Comparison of ENCODE assay signal across 8 cellular contexts in the genomic region with DNA sequence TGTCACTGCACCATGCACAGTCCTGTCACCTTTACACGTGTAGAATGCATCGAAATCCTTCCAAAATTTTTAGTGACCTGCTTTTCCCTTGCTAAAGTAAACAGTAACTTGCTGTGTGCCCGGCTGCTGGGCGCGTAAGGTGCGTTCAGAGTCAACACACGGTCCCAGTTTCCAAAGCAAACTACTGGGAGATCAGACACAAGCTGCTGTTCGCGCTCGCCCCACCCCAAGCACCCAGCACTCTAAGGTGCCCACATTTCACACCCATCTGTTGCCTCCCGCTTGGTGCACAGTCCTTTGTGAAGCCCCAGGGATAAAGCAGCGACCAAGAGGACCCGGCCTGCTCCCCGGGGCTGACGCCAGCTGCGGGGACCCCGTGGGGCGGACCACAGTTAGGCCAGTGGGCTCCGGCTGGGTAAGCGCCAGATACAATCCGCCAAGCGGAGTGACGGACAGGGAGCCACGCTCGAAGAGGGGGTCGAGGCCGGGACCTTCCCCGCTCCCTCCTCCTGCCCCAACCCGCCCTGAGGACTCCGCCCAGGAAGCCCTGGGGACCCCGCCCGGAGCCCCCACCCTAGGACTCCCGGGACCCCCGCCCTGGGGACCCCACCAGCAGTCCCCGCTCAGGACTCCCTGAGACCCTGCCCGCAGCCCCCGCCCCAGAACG. TPM values are rescaled to one million over a fixed set of nuclear protein-coding genes. Genes with fewer than 3 reads are reported as not detected.
DNase-seq lines count a peak whose midpoint lies in the region; ATAC-seq, FAIRE-seq and TF ChIP-seq lines count a peak whose summit lies in the region.

No MANE protein-coding gene starts in this region.

- peak overlapping the region; percentile 58 for H3K9ac ChIP-seq in endothelial cell of umbilical vein (replicated peaks; ENCODE audit: extremely low read depth, insufficient read depth, low read length)
- peak overlapping the region; percentile 9 to 46 for H3K9ac ChIP-seq in mucosa of rectum (ENCODE audit: low read depth in 1 of 2, low read length in 2 of 2)

- CTCF ChIA-PET in Calu3 (lab: Charles Lee): interaction anchor here (0.6 to 1.2 kb wide), 6 partner anchors 11 to 33 kb away, joined by 3 to 6 read pairs (median 4); no protein-coding TSS in a partner anchor
- CTCF ChIA-PET in WTC11 (lab: Charles Lee): interaction anchor here (0.8 to 1.5 kb wide), 2 partner anchors 12 to 19 kb away, joined by 4 to 5 read pairs; no protein-coding TSS in a partner anchor
- CTCF ChIA-PET in endothelial cell of umbilical vein (lab: Charles Lee): interaction anchor here (1.2 to 1.9 kb wide), 2 partner anchors 11 to 19 kb away, joined by 4 to 11 read pairs; no protein-coding TSS in a partner anchor

- peak overlapping the region; percentile 89 for H2AFZ ChIP-seq in endothelial cell of umbilical vein (ENCODE audit: low read depth, low read length)

- dilution Hi-C loops in endothelial cell of umbilical vein (cut with MboI; ENCODE audit: extremely low pct_ligation_motif_present, low sequenced_read_pairs): no loop called here

- peak overlapping the region; percentile 86 for H3K4me3 Mint-ChIP-seq in Calu3 (ENCODE audit: low read depth, unreplicated experiment)
- H3K4me3 Mint-ChIP-seq in WTC11: peak overlapping the region; percentile 86

- H3K36me3 Mint-ChIP-seq in Calu3 (ENCODE audit: insufficient read depth, unreplicated experiment) (peaks cover 24% of the 10 kb centered on the region), WTC11 (peaks cover 13% of the 10 kb centered on the region)

- H3K9me3 Mint-ChIP-seq in Calu3 (ENCODE audit: low read depth, unreplicated experiment): no peaks in the 10 kb centered on the region
- peaks cover 19% of the 10 kb centered on the region for H3K9me3 Mint-ChIP-seq in WTC11

- H3K36me3 ChIP-seq in endothelial cell of umbilical vein (ENCODE audit: control insufficient read depth in 2 of 2, extremely low read depth in 1 of 2, insufficient read depth in 2 of 2, low read length in 2 of 2) (no peaks in the 10 kb centered on the region), mucosa of rectum (ENCODE audit: control insufficient read depth in 2 of 2, insufficient read depth in 2 of 2, low read length in 2 of 2) (no peaks in the 10 kb centered on the region), aorta (ENCODE audit: control insufficient read depth in 1 of 2, insufficient read depth in 2 of 2, low read length in 1 of 2) (no peaks in the 10 kb centered on the region)

- H3K27ac ChIP-seq in endothelial cell of umbilical vein (ENCODE audit: insufficient read depth, low read depth, low read length) (no peak overlapping the region), mucosa of rectum (ENCODE audit: low read depth in 2 of 2, low read length in 2 of 2) (no peak overlapping the region), aorta (ENCODE audit: low read depth in 1 of 2, low read length in 2 of 2) (no peak overlapping the region)

- peaks cover 42% of the 10 kb centered on the region for H3K79me2 ChIP-seq in endothelial cell of umbilical vein (ENCODE audit: control insufficient read depth, insufficient read depth, low read length)

- H3K27me3 Mint-ChIP-seq in Calu3 (ENCODE audit: unreplicated experiment) (no peaks in the 10 kb centered on the region), WTC11 (ENCODE audit: low read depth) (peaks cover 24% of the 10 kb centered on the region)

- no peak for TF ChIP-seq POLR2A in endothelial cell of umbilical vein (IDR thresholded peaks at IDR 0.05; ENCODE audit: low read depth, low read length)

- no peaks in the 10 kb centered on the region for H3K9me1 ChIP-seq in endothelial cell of umbilical vein (replicated peaks; ENCODE audit: control insufficient read depth, extremely low read depth, insufficient read depth, low read length)

- H3K4me1 Mint-ChIP-seq in Calu3 (ENCODE audit: low read depth, unreplicated experiment) (peaks cover 25% of the 10 kb centered on the region), WTC11 (peaks cover 52% of the 10 kb centered on the region)

- H3K4me3 ChIP-seq in Jurkat, Clone E6-1 (ENCODE audit: low read length): peak overlapping the region; percentile 66
- H3K4me3 ChIP-seq in endothelial cell of umbilical vein (replicated peaks in 1 of 3; ENCODE audit: insufficient read depth in 1 of 3, low read depth in 1 of 3, low read length in 3 of 3): peak overlapping the region; percentile 78 to 96 (median 87)
- peak overlapping the region; percentile 66 to 67 for H3K4me3 ChIP-seq in mucosa of rectum (ENCODE audit: low read length in 2 of 2)
- H3K4me3 ChIP-seq in aorta (ENCODE audit: low read length in 2 of 2): peak overlapping the region; percentile 95 to 99

- WGBS in aorta, 2 donors: 1 to 2% methylated on average over 20 to 38 of the region's 38 CpGs

- H3K9me3 ChIP-seq in endothelial cell of umbilical vein (replicated peaks; ENCODE audit: control insufficient read depth, insufficient read depth, low read length) (no peaks in the 10 kb centered on the region), mucosa of rectum (ENCODE audit: control insufficient read depth in 2 of 2, low read length in 2 of 2) (no peaks in the 10 kb centered on the region), aorta (ENCODE audit: control insufficient read depth, low read length) (no peaks in the 10 kb centered on the region)

- intact Hi-C loops in Calu3 (cut with micrococcal nuclease; ENCODE audit: unreplicated experiment) (loop anchor here (5.0 kb wide), 1 partner anchor 34 kb away; a partner anchor contains a TSS), endothelial cell of umbilical vein (cut with micrococcal nuclease) (loop anchor here (5.0 kb wide), 1 partner anchor 994 kb away; no protein-coding TSS in a partner anchor), aorta (cut with DNase I) (loop anchor here in 1 of 2 donors (2.0 kb wide), 1 partner anchor 32 kb away; no protein-coding TSS in a partner anchor)

- H3K27ac Mint-ChIP-seq in Calu3 (ENCODE audit: unreplicated experiment) (peak overlapping the region; percentile 78), WTC11 (no peak overlapping the region)

- POLR2A ChIA-PET in WTC11 (lab: Charles Lee) (no interaction called here), endothelial cell of umbilical vein (lab: Charles Lee) (no interaction called here)

- DNase-seq in Calu3 (peak; percentile 47), WTC11 (ENCODE audit: low spot score) (peak; percentile 44), endothelial cell of umbilical vein (ENCODE audit: low read depth, low spot score) (peak; percentile 26), aorta (peak in 1 of 2 donors; percentile 83), ureter (ENCODE audit: low spot score) (no peak)
- DNase-seq in Jurkat, Clone E6-1 (ENCODE audit: low read depth, low spot score): peak; percentile 8

- H3K4me1 ChIP-seq in endothelial cell of umbilical vein (ENCODE audit: control insufficient read depth, extremely low read depth, insufficient read depth, low read length): peaks cover 5% of the 10 kb centered on the region
- H3K4me1 ChIP-seq in mucosa of rectum (ENCODE audit: control insufficient read depth in 2 of 2, insufficient read depth in 2 of 2, low read length in 2 of 2): peaks cover 0 to 5% of the 10 kb centered on the region in 2 donors
- no peaks in the 10 kb centered on the region for H3K4me1 ChIP-seq in aorta (ENCODE audit: control insufficient read depth in 1 of 2, insufficient read depth in 2 of 2, low read length in 2 of 2)

- ATAC-seq in GM21447 (IDR thresholded peaks at IDR 0.05; ENCODE audit: unreplicated experiment) (peak; percentile 24), WTC11 (peak; percentile 66), aorta (ENCODE audit: low FRiP score) (peak; percentile 59)

- BruUV-seq in Calu3 (replicated peaks; lab: Mats Ljungman, UMichigan) (no TSS peak), endothelial cell of umbilical vein (replicated peaks; lab: Mats Ljungman, UMichigan) (no TSS peak)

- H3K27me3 ChIP-seq in endothelial cell of umbilical vein (ENCODE audit: control insufficient read depth in 2 of 2, insufficient read depth in 2 of 2, low read length in 2 of 2) (no peaks in the 10 kb centered on the region), mucosa of rectum (ENCODE audit: control insufficient read depth in 2 of 2, insufficient read depth in 2 of 2, low read length in 2 of 2) (no peaks in the 10 kb centered on the region), aorta (ENCODE audit: control insufficient read depth in 1 of 2, insufficient read depth in 2 of 2, low read length in 1 of 2) (no peaks in the 10 kb centered on the region)

- peak overlapping the region; percentile 89 for H3K4me2 ChIP-seq in endothelial cell of umbilical vein (ENCODE audit: insufficient read depth, low read length)

- no peak for TF ChIP-seq CTCF in Calu3 (IDR thresholded peaks at IDR 0.05; ENCODE audit: unreplicated experiment)
- no peak for TF ChIP-seq CTCF in WTC11 (IDR thresholded peaks at IDR 0.05)
- no peak for TF ChIP-seq CTCF in endothelial cell of umbilical vein (IDR thresholded peaks at IDR 0.05; ENCODE audit: extremely low read depth in 1 of 2, insufficient read depth in 1 of 2, low read depth in 1 of 2, low read length in 2 of 2)

- FAIRE-seq in endothelial cell of umbilical vein (lab: Jason Lieb, UNC): no peak

- H4K20me1 ChIP-seq in endothelial cell of umbilical vein (replicated peaks; ENCODE audit: control insufficient read depth, extremely low read depth, insufficient read depth, low read length): no peaks in the 10 kb centered on the region

RNA-seq across cellular contexts. Expression of a gene that starts 0.6 kb away (rescaled TPM):
- total RNA-seq in Calu3 (2022): 21.0 and 26.7 TPM in 2 replicates
- 14.1 TPM for polyA plus RNA-seq in Jurkat, Clone E6-1 (2012; ENCODE audit: insufficient read depth, insufficient read length)
- 21.1 to 23.2 TPM (median 22.7 TPM) in 3 replicates for total RNA-seq in WTC11 (2021)
- total RNA-seq in endothelial cell of umbilical vein: 30.7 and 32.6 TPM in 2 replicates
- polyA plus RNA-seq in endothelial cell of umbilical vein: 24.2 and 26.2 TPM in 2 replicates
- 23.2 and 23.6 TPM in 2 replicates for polyA plus RNA-seq in endothelial cell of umbilical vein (2011; cell fraction: cytosol; rRNA removed)
- 45.4 and 65.4 TPM in 2 replicates for polyA plus RNA-seq in endothelial cell of umbilical vein (2011; cell fraction: nucleus; rRNA removed)
- polyA plus RNA-seq in endothelial cell of umbilical vein (2012): 33.7 and 36.7 TPM in 2 replicates
- polyA minus RNA-seq in endothelial cell of umbilical vein: 25.8 and 28.8 TPM in 2 replicates
- polyA minus RNA-seq in endothelial cell of umbilical vein (2011; cell fraction: cytosol; rRNA and poly(A)+ RNA removed): 7.0 TPM
- polyA minus RNA-seq in endothelial cell of umbilical vein (2011; cell fraction: nucleus; rRNA and poly(A)+ RNA removed): 8.8 and 14.8 TPM in 2 replicates
- total RNA-seq in aorta: 10 to 100 TPM; 30.4 to 31.5 TPM
- polyA plus RNA-seq in aorta: 10 to 100 TPM; 15.8 to 21.0 TPM
- total RNA-seq in ureter: 12.4 TPM

RNA-seq across cellular contexts. Expression of a gene that starts 33.4 kb away (rescaled TPM):
- 1,463 and 1,538 TPM in 2 replicates for total RNA-seq in Calu3 (2022)
- polyA plus RNA-seq in Jurkat, Clone E6-1 (2012; ENCODE audit: insufficient read depth, insufficient read length): 2,228 TPM
- total RNA-seq in WTC11 (2021): 1,744 to 1,783 TPM (median 1,745 TPM) in 3 replicates
- total RNA-seq in endothelial cell of umbilical vein: 1,205 and 1,212 TPM in 2 replicates
- polyA plus RNA-seq in endothelial cell of umbilical vein: 986 and 1,075 TPM in 2 replicates
- polyA plus RNA-seq in endothelial cell of umbilical vein (2011; cell fraction: cytosol; rRNA removed): 1,906 and 2,063 TPM in 2 replicates
- polyA plus RNA-seq in endothelial cell of umbilical vein (2011; cell fraction: nucleus; rRNA removed): 895 and 1,087 TPM in 2 replicates
- 1,409 and 2,015 TPM in 2 replicates for polyA plus RNA-seq in endothelial cell of umbilical vein (2012)
- polyA minus RNA-seq in endothelial cell of umbilical vein: 908 and 983 TPM in 2 replicates
- 640 TPM for polyA minus RNA-seq in endothelial cell of umbilical vein (2011; cell fraction: cytosol; rRNA and poly(A)+ RNA removed)
- polyA minus RNA-seq in endothelial cell of umbilical vein (2011; cell fraction: nucleus; rRNA and poly(A)+ RNA removed): 117 and 169 TPM in 2 replicates
- total RNA-seq in aorta: 100 to 1,000 TPM; 233 to 304 TPM
- polyA plus RNA-seq in aorta: 100 to 1,000 TPM; 158 to 210 TPM
- 493 TPM for total RNA-seq in ureter
